17 cellular contexts compared by ENCODE assay signal in genomic region chr2:225038076-225038571, GRCh38. TPM values are rescaled to one million over a fixed set of nuclear protein-coding genes. Genes with fewer than 3 reads are reported as not detected.
DNase-seq lines count a peak whose midpoint lies in the region; ATAC-seq and TF ChIP-seq lines count a peak whose summit lies in the region.
"Had no signal": no experiment of that assay in that cellular context is flagged by ENCODE, and none has a peak within 500 bp of the region (broad histone marks: within the 10 kb centered on the region; RNA-seq: fewer than 3 reads in every experiment).

No MANE protein-coding gene starts in this region.

- no peaks in the 10 kb centered on the region for H3K27me3 Mint-ChIP-seq in activated T-helper 17 cell treated with anti-CD3 and anti-CD28 coated beads, Interleukin-2, amount 50 U/mL, for 72 hours
- H3K27me3 Mint-ChIP-seq in memory B cell (no peaks in the 10 kb centered on the region), endodermal cell (ENCODE audit: insufficient read depth) (peaks cover 46% of the 10 kb centered on the region)

- H3K4me1 Mint-ChIP-seq in activated T-helper 17 cell treated with anti-CD3 and anti-CD28 coated beads, Interleukin-2, amount 50 U/mL, for 72 hours, result peaks cover 63% of the 10 kb centered on the region
- H3K4me1 Mint-ChIP-seq in memory B cell (peaks cover 43% of the 10 kb centered on the region), endodermal cell (peaks cover 3% of the 10 kb centered on the region)

- H3K4me2 ChIP-seq in BLaER1 treated with 17β-estradiol and CSF1 and Interleukin-3, amounts not matched to agents 10 nM and 100 nM, result peak overlapping the region in 7 of 11 experiments; percentile 17 to 53 (median 44); a peak in 10 of 22 replicates
- H3K4me2 ChIP-seq: BLaER1 had no signal

- peaks cover 63% of the 10 kb centered on the region for H3K36me3 Mint-ChIP-seq in activated T-helper 17 cell treated with anti-CD3 and anti-CD28 coated beads, Interleukin-2, amount 50 U/mL, for 72 hours (ENCODE audit: low read depth)
- H3K36me3 Mint-ChIP-seq in memory B cell (peaks cover 7% of the 10 kb centered on the region), endodermal cell (ENCODE audit: low read depth) (no peaks in the 10 kb centered on the region)

- peaks cover 4 to 8% (median 5%) of the 10 kb centered on the region in 11 experiments; a peak in 18 of 22 replicates for H3K27me3 ChIP-seq in BLaER1 treated with 17β-estradiol and CSF1 and Interleukin-3, amounts not matched to agents 10 nM and 100 nM
- peaks cover 51% of the 10 kb centered on the region for H3K27me3 ChIP-seq in endodermal cell (ENCODE audit: control insufficient read depth, insufficient read depth, low read length, poor library complexity, severe bottlenecking)
- H3K27me3 ChIP-seq: adrenal gland had no signal

- peaks cover 0 to 28% (median 5%) of the 10 kb centered on the region in 11 experiments; a peak in 9 of 22 replicates for H4K20me1 ChIP-seq in BLaER1 treated with 17β-estradiol and CSF1 and Interleukin-3, amounts not matched to agents 10 nM and 100 nM

- no peak overlapping the region for H3K9ac ChIP-seq in BLaER1 treated with 17β-estradiol and CSF1 and Interleukin-3, amounts not matched to agents 10 nM and 100 nM
- H3K9ac ChIP-seq in endodermal cell (ENCODE audit: extremely low read depth, low read length, poor library complexity, severe bottlenecking), result no peak overlapping the region
- H3K9ac ChIP-seq: BLaER1 had no signal

- peak overlapping the region; percentile 96 for H3K4me3 Mint-ChIP-seq in activated T-helper 17 cell treated with anti-CD3 and anti-CD28 coated beads, Interleukin-2, amount 50 U/mL, for 72 hours
- peak overlapping the region; percentile 74 for H3K4me3 Mint-ChIP-seq in memory B cell
- no peak overlapping the region for H3K4me3 Mint-ChIP-seq in endodermal cell

- H3K9me3 ChIP-seq in BLaER1 treated with 17β-estradiol and CSF1 and Interleukin-3, amounts not matched to agents 10 nM and 100 nM (replicated peaks in 1 of 11), result peaks cover 0 to 8% (median 0%) of the 10 kb centered on the region in 11 experiments; a peak in 4 of 22 replicates
- H3K9me3 ChIP-seq in endodermal cell (ENCODE audit: control insufficient read depth, low read length), result no peaks in the 10 kb centered on the region
- H3K9me3 ChIP-seq: adrenal gland, BLaER1, psoas muscle, thoracic aorta had no signal

- H3K27ac Mint-ChIP-seq in activated T-helper 17 cell treated with anti-CD3 and anti-CD28 coated beads, Interleukin-2, amount 50 U/mL, for 72 hours, result peak overlapping the region; percentile 97
- H3K27ac Mint-ChIP-seq in memory B cell (peak overlapping the region; percentile 93), endodermal cell (no peak overlapping the region)

- 85 to 100% methylated on average over 1 to 4 of the region's 4 CpGs for WGBS in endodermal cell (ENCODE audit: insufficient coverage in 1 of 2, insufficient read length in 1 of 2), 2 experiments

- no peak for ATAC-seq in activated T-helper 17 cell treated with anti-CD3 and anti-CD28 coated beads, Interleukin-2, amount 50 U/mL, for 72 hours (replicated peaks)
- ATAC-seq in memory B cell (ENCODE audit: low read depth), result no peak
- ATAC-seq in HG03521 (IDR thresholded peaks at IDR 0.05; ENCODE audit: unreplicated experiment), result no peak
- ATAC-seq: psoas muscle had no signal

- H3K4me3 ChIP-seq in BLaER1 treated with 17β-estradiol and CSF1 and Interleukin-3, amounts not matched to agents 10 nM and 100 nM, result no peak overlapping the region
- H3K4me3 ChIP-seq in GM12864 (ENCODE audit: low read depth, low read length) (peak overlapping the region; percentile 52), endodermal cell (ENCODE audit: low read length) (no peak overlapping the region)
- H3K4me3 ChIP-seq: adrenal gland, BLaER1, psoas muscle, thoracic aorta had no signal

- peaks cover 18 to 35% (median 28%) of the 10 kb centered on the region in 10 experiments for H3K4me1 ChIP-seq in BLaER1 treated with 17β-estradiol and CSF1 and Interleukin-3, amounts not matched to agents 10 nM and 100 nM
- H3K4me1 ChIP-seq in endodermal cell (ENCODE audit: control insufficient read depth, insufficient read depth, low read length), result no peaks in the 10 kb centered on the region

- peaks cover 0 to 26% (median 19%) of the 10 kb centered on the region in 11 experiments; a peak in 18 of 22 replicates for H3K36me3 ChIP-seq in BLaER1 treated with 17β-estradiol and CSF1 and Interleukin-3, amounts not matched to agents 10 nM and 100 nM
- H3K36me3 ChIP-seq in endodermal cell (ENCODE audit: control insufficient read depth, insufficient read depth, low read length), result no peaks in the 10 kb centered on the region
- H3K36me3 ChIP-seq: adrenal gland, thoracic aorta had no signal

- no peaks in the 10 kb centered on the region for H3K9me3 Mint-ChIP-seq in activated T-helper 17 cell treated with anti-CD3 and anti-CD28 coated beads, Interleukin-2, amount 50 U/mL, for 72 hours
- H3K9me3 Mint-ChIP-seq in memory B cell (no peaks in the 10 kb centered on the region), endodermal cell (no peaks in the 10 kb centered on the region)

- H3K27ac ChIP-seq in BLaER1 treated with 17β-estradiol and CSF1 and Interleukin-3, amounts not matched to agents 10 nM and 100 nM, result no peak overlapping the region
- H3K27ac ChIP-seq in endodermal cell (ENCODE audit: low read depth, low read length), result no peak overlapping the region
- H3K27ac ChIP-seq: BLaER1, psoas muscle, thoracic aorta had no signal

- no peak for DNase-seq in GM12864 (ENCODE audit: low read depth)
- no peak for DNase-seq in memory B cell (ENCODE audit: low spot score in 2 of 2)
- no peak for DNase-seq in endodermal cell
- no peak for DNase-seq in hypothalamus (lab: John Stamatoyannopoulos, UW)
- DNase-seq in activated effector memory CD4-positive, alpha-beta T cell treated with anti-CD3 and anti-CD28 coated beads, Interleukin-2, amount 50 U/mL, for 16 hours, result no peak
- DNase-seq: activated CD8-positive, alpha-beta memory T cell treated with anti-CD3 and anti-CD28 coated beads for 24 hours; adrenal gland; central memory CD4-positive, alpha-beta T cell; MM.1S; NCI-H1930; NCI-H510A treated with DMSO at 0.1 percent for 48 hours; psoas muscle had no signal

- TF ChIP-seq CTCF in GM12864 (IDR thresholded peaks at IDR 0.05; ENCODE audit: low read depth, low read length, missing control alignments) (no peak), endodermal cell (conservative IDR thresholded peaks at IDR 0.05) (no peak)

RNA-seq across cellular contexts. Expression of gene DOCK10, which starts 4.1 kb away (rescaled TPM):
- total RNA-seq in activated T-helper 17 cell treated with anti-CD3 and anti-CD28 coated beads, Interleukin-2, amount 50 U/mL, for 72 hours, result 100 to 1,000 TPM; 142 to 227 TPM
- 1 to 10 TPM in 1 of 2 donors, under 1 TPM in 1; 0.44 to 1.4 TPM for total RNA-seq in endodermal cell
- 1.8 TPM for polyA plus RNA-seq in endodermal cell (2013, experiment 1 of 2)
- 3.0 TPM for polyA plus RNA-seq in endodermal cell (2013, experiment 2 of 2)

Comparison
In these comparisons a context has a peak if more than half of its experiments do, and no peak if none do; other contexts are left out.
1. RNA of gene DOCK10, which starts 4.1 kb away (total RNA-seq): 142 to 227 TPM in activated T-helper 17 cell treated with anti-CD3 and anti-CD28 coated beads, Interleukin-2, amount 50 U/mL, for 72 hours; 0.44 to 1.4 TPM in endodermal cell; every median in the first group is over 10 times any median in the second.